10 cellular contexts compared by ENCODE assay signal in the genomic region with DNA sequence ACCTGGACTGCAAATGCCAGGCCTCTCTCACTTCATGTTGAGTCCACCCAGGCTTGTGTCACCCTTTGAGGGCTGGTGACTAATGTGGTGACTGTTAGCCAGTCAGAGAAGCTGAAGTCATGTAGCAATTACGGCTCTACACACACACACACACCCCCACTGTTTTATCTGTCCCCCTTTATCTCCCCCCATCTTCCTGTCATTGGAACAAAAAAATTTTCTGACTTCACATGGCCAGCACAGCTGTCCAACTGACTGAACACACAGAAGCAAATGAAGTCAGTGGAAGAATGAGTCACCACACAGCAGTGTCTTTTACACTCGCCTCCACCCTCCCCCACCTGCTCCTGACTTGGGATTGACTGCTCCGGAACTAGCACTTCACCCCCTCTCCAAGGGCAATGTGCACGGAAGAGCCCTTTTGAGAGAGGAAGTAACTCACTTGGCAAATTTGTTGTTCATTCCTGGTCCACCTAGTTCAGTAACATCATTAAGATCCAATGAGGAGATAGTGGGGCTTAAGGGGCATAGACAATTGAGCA.
DNase-seq lines count a peak whose midpoint lies in the region; FAIRE-seq and TF ChIP-seq lines count a peak whose summit lies in the region.
"Had no signal": no experiment of that assay in that cellular context is flagged by ENCODE, and none has a peak within 500 bp of the region (broad histone marks: within the 10 kb centered on the region; RNA-seq: fewer than 3 reads in every experiment).

No MANE protein-coding gene starts in this region.

- no peak overlapping the region for H2BK15ac ChIP-seq in H1 (ENCODE audit: low read length)

- H3K36me3 ChIP-seq in H1 (ENCODE audit: control insufficient read depth in 2 of 4, insufficient read depth in 4 of 4, low read length in 3 of 4) (no peaks in the 10 kb centered on the region), neuron (ENCODE audit: insufficient read depth, low read length) (no peaks in the 10 kb centered on the region)

- H3K36me3 Mint-ChIP-seq in mesothelial cell of epicardium, result no peaks in the 10 kb centered on the region
- H3K36me3 Mint-ChIP-seq: memory B cell had no signal

- H3K27ac Mint-ChIP-seq in mesothelial cell of epicardium, result no peak overlapping the region
- H3K27ac Mint-ChIP-seq: memory B cell had no signal

- no peak overlapping the region for H3K9ac ChIP-seq in H1 (replicated peaks in 1 of 4; ENCODE audit: extremely low read depth in 1 of 4, low read depth in 3 of 4, low read length in 3 of 4)

- no peak overlapping the region for H2BK120ac ChIP-seq in H1 (replicated peaks; ENCODE audit: low read depth, low read length)

- H3K27me3 ChIP-seq in H1 (replicated peaks in 1 of 4; ENCODE audit: control insufficient read depth in 3 of 4, extremely low read depth in 1 of 4, insufficient read depth in 3 of 4, low read length in 3 of 4) (no peaks in the 10 kb centered on the region), neuron (ENCODE audit: insufficient read depth, low read length) (no peaks in the 10 kb centered on the region)

- TF ChIP-seq RAD21 in H1 (IDR thresholded peaks at IDR 0.05 in 1 of 2, conservative IDR thresholded peaks at IDR 0.05 in 1 of 2; ENCODE audit: low read depth in 2 of 2, low read length in 2 of 2), result no peak

- H3K56ac ChIP-seq in H1 (replicated peaks; ENCODE audit: insufficient read length, low read depth, low read length), result no peak overlapping the region

- TF ChIP-seq EP300 in H1 (IDR thresholded peaks at IDR 0.05; ENCODE audit: borderline replicate concordance in 1 of 2, low read depth in 2 of 2, low read length in 2 of 2), result no peak

- TF ChIP-seq CTCF in H1 (IDR thresholded peaks at IDR 0.05; ENCODE audit: control extremely low read depth in 1 of 3, insufficient read depth in 1 of 3, low read depth in 1 of 3, low read length in 3 of 3) (no peak), mesothelial cell of epicardium (IDR thresholded peaks at IDR 0.05; ENCODE audit: unreplicated experiment) (no peak)

- POLR2A ChIA-PET in H1 (lab: Charles Lee; ENCODE audit: partially characterized antibody), result no interaction called here

- no peak overlapping the region for H3K23ac ChIP-seq in H1 (ENCODE audit: insufficient read length)

- H2BK5ac ChIP-seq in H1 (ENCODE audit: low read depth, low read length), result no peak overlapping the region

- H3K27ac ChIP-seq in H1 (ENCODE audit: low read depth, low read length), result no peak overlapping the region

- 0 out of 2 replicates have a peak overlapping the region, but pooled peaks have one; percentile 6 for H2AFZ ChIP-seq in H1 (ENCODE audit: low read length)
- H2AFZ ChIP-seq in neuron (ENCODE audit: low read depth, low read length), result peak overlapping the region; percentile 1

- H3K4me3 Mint-ChIP-seq in mesothelial cell of epicardium, result no peak overlapping the region
- H3K4me3 Mint-ChIP-seq: memory B cell had no signal

- no peak overlapping the region for H4K5ac ChIP-seq in H1 (ENCODE audit: insufficient read length, low read depth, low read length)

- CTCF ChIA-PET in H1 (lab: Charles Lee; ENCODE audit: partially characterized antibody), result interaction anchor here (2.5 kb wide), 1 partner anchor 11 kb away, joined by 7 read pairs; no protein-coding TSS in a partner anchor

- no peak for FAIRE-seq in H1 (lab: Jason Lieb, UNC)

- H4K91ac ChIP-seq in H1 (replicated peaks; ENCODE audit: insufficient read length, low read length), result no peak overlapping the region

- no peak for TF ChIP-seq POLR2A in H1 (IDR thresholded peaks at IDR 0.05; ENCODE audit: control extremely low read depth in 1 of 2, low read depth in 2 of 2, low read length in 2 of 2)

- H3K18ac ChIP-seq in H1 (ENCODE audit: extremely low read depth, low read length), result no peak overlapping the region

- H3K9me3 Mint-ChIP-seq in mesothelial cell of epicardium, result no peaks in the 10 kb centered on the region

- H3K4me1 ChIP-seq in H1 (replicated peaks in 1 of 4; ENCODE audit: control insufficient read depth in 3 of 4, insufficient read depth in 4 of 4, low read length in 3 of 4), result peaks cover 0 to 4% (median 0%) of the 10 kb centered on the region in 4 experiments; a peak in 1 of 7 replicates
- H3K4me1 ChIP-seq in neuron (ENCODE audit: insufficient read depth, low read length), result peaks cover 10% of the 10 kb centered on the region

- no peak overlapping the region for H3K4ac ChIP-seq in H1 (replicated peaks; ENCODE audit: insufficient read length, low read depth, low read length)

- no peak overlapping the region for H3K14ac ChIP-seq in H1 (ENCODE audit: insufficient read length)

- peaks cover 8% of the 10 kb centered on the region for H3K4me1 Mint-ChIP-seq in mesothelial cell of epicardium
- H3K4me1 Mint-ChIP-seq: memory B cell had no signal

- H3K79me1 ChIP-seq in H1 (ENCODE audit: low read depth, low read length), result no peaks in the 10 kb centered on the region

- H3K23me2 ChIP-seq in H1 (ENCODE audit: low read depth, low read length), result no peaks in the 10 kb centered on the region

- no peak overlapping the region for H4K8ac ChIP-seq in H1 (ENCODE audit: extremely low read depth, insufficient read depth, low read length)

- no peak overlapping the region for H2AK5ac ChIP-seq in H1 (ENCODE audit: low read depth, low read length)

- no peak overlapping the region for H2BK20ac ChIP-seq in H1 (ENCODE audit: low read length)

- H3K79me2 ChIP-seq in H1 (ENCODE audit: control insufficient read depth in 1 of 2, insufficient read depth in 2 of 2, low read length in 2 of 2), result no peaks in the 10 kb centered on the region

- H3K4me2 ChIP-seq in H1 (ENCODE audit: insufficient read depth in 1 of 2, low read depth in 2 of 2, low read length in 2 of 2), result no peak overlapping the region

- DNase-seq in GM03348 (ENCODE audit: low spot score) (peak; percentile 20), NCI-H748 (lab: John Stamatoyannopoulos, UW; ENCODE audit: unreplicated experiment) (peak; percentile 31), H1 (ENCODE audit: low read depth in 1 of 2, low spot score in 2 of 2) (no peak), RPMI8226 (no peak), NCI-H2081 treated with DMSO at 0.1 percent for 48 hours (lab: John Stamatoyannopoulos, UW) (no peak), mesothelial cell of epicardium (ENCODE audit: low spot score in 2 of 2, unreplicated experiment in 2 of 2) (no peak), cortex of kidney (lab: John Stamatoyannopoulos, UW) (no peak)
- DNase-seq: NCI-H1048 had no signal

- no peaks in the 10 kb centered on the region for H3K9me3 ChIP-seq in H1 (ENCODE audit: insufficient read depth in 2 of 2, low read depth in 1 of 2, low read length in 1 of 2)
- no peaks in the 10 kb centered on the region for H3K9me3 ChIP-seq in neuron (ENCODE audit: low read length)

- WGBS in H1 (ENCODE audit: extremely low coverage in 1 of 2, insufficient coverage in 1 of 2, insufficient read length in 1 of 2, insufficient replicate concordance in 2 of 2, low coverage in 1 of 2, low lambda C conversion rate in 2 of 2, missing lambda C conversion rate in 1 of 2), 2 experiments, result 87% methylated on average over 4 of the region's 4 CpGs; no CpG with 5 or more reads in 1 of the 2 experiments

- no peak overlapping the region for H2BK12ac ChIP-seq in H1 (ENCODE audit: low read depth, low read length)

- H4K20me1 ChIP-seq in H1 (replicated peaks in 1 of 2; ENCODE audit: control insufficient read depth in 1 of 2, insufficient read depth in 2 of 2, low read length in 2 of 2), result no peaks in the 10 kb centered on the region

- peaks cover 9% of the 10 kb centered on the region for H3K27me3 Mint-ChIP-seq in mesothelial cell of epicardium (ENCODE audit: low read depth)

- H3K4me3 ChIP-seq in H1 (ENCODE audit: extremely low read depth in 1 of 4, insufficient read depth in 2 of 4, low read depth in 3 of 4, low read length in 4 of 4), result no peak overlapping the region
- no peak overlapping the region for H3K4me3 ChIP-seq in neuron (ENCODE audit: low read length)

TF ChIP-seq in H1, 55 proteins besides CTCF, POLR2A, EP300 and RAD21:
- TF ChIP-seq CTBP2 (IDR thresholded peaks at IDR 0.05; ENCODE audit: borderline replicate concordance, insufficient read depth, insufficient read length, low read length), result no peak
- TF ChIP-seq YY1 (IDR thresholded peaks at IDR 0.05; ENCODE audit: low read depth, low read length), result no peak
- no peak for TF ChIP-seq HDAC2 (IDR thresholded peaks at IDR 0.05; ENCODE audit: borderline replicate concordance in 1 of 2, low read depth in 2 of 2, low read length in 2 of 2)
- TF ChIP-seq ASH2L (IDR thresholded peaks at IDR 0.05; ENCODE audit: low read length), result no peak
- TF ChIP-seq RBBP5 (IDR thresholded peaks at IDR 0.05; ENCODE audit: borderline replicate concordance, low read depth, low read length), result no peak
- TF ChIP-seq, protein P1, sequence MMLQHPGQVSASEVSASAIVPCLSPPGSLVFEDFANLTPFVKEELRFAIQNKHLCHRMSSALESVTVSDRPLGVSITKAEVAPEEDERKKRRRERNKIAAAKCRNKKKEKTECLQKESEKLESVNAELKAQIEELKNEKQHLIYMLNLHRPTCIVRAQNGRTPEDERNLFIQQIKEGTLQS (IDR thresholded peaks at IDR 0.05; ENCODE audit: insufficient read depth, low read depth, low read length), result no peak
- no peak for TF ChIP-seq CEBPB (IDR thresholded peaks at IDR 0.05; ENCODE audit: low read depth, low read length)
- TF ChIP-seq KDM1A (IDR thresholded peaks at IDR 0.05; ENCODE audit: borderline replicate concordance, low read length), result no peak
- TF ChIP-seq E2F6 (IDR thresholded peaks at IDR 0.05), result no peak
- no peak for TF ChIP-seq NRF1 (IDR thresholded peaks at IDR 0.05; ENCODE audit: low read depth, low read length)
- TF ChIP-seq SIN3A (conservative IDR thresholded peaks at IDR 0.05 in 1 of 2, IDR thresholded peaks at IDR 0.05 in 1 of 2; ENCODE audit: low read depth in 1 of 2, low read length in 2 of 2), result no peak
- no peak for TF ChIP-seq TAF1 (IDR thresholded peaks at IDR 0.05; ENCODE audit: low read depth, low read length)
- no peak for TF ChIP-seq CREB1 (IDR thresholded peaks at IDR 0.05)

Comparison
In these comparisons a context has a peak if more than half of its experiments do, and no peak if none do; other contexts are left out.
1. DNase-seq: peak in GM03348 (single experiment) and NCI-H748 (single experiment); none in H1 (0 of 2), RPMI8226 (single experiment), NCI-H2081 treated with DMSO at 0.1 percent for 48 hours (single experiment), mesothelial cell of epicardium (0 of 2) and cortex of kidney (single experiment).